In genomic region chr10:95289003-95289920, GRCh38 we compare ENCODE assay signal across 8 cellular contexts. TPM values are rescaled to one million over a fixed set of nuclear protein-coding genes. Genes with fewer than 3 reads are reported as not detected.
A peak's percentile ranks its signal among the peaks of the same experiment; 100 is the strongest.
DNase-seq lines count a peak whose midpoint lies in the region; ATAC-seq and TF ChIP-seq lines count a peak whose summit lies in the region.

No MANE protein-coding gene starts in this region.

- H3K4me1 Mint-ChIP-seq in CD8-positive, alpha-beta T cell (ENCODE audit: low read depth) = peaks cover 15% of the 10 kb centered on the region

- H3K36me3 ChIP-seq in CD8-positive, alpha-beta T cell (ENCODE audit: insufficient read depth, low read length) = no peaks in the 10 kb centered on the region
- H3K36me3 ChIP-seq in HUES64 (ENCODE audit: insufficient read depth, low read length) (no peaks in the 10 kb centered on the region; the same call in 1 of the 2 replicates), WERI-Rb-1 (peaks cover 9% of the 10 kb centered on the region)

- intact Hi-C loops in CD8-positive, alpha-beta T cell (cut with DNase I, micrococcal nuclease) = no loop called here
- intact Hi-C loops in right cardiac atrium (cut with DNase I) = loop anchor here in 1 of 4 donors (5.0 kb wide), 1 partner anchor 42 kb away; no protein-coding TSS in a partner anchor

- no peak for TF ChIP-seq CTCF in CD8-positive, alpha-beta T cell (IDR thresholded peaks at IDR 0.05)
- TF ChIP-seq CTCF in WERI-Rb-1 (IDR thresholded peaks at IDR 0.05; ENCODE audit: low read depth, low read length) = peak; percentile 54

- CTCF ChIA-PET in CD8-positive, alpha-beta T cell (lab: Charles Lee) = no interaction called here

- H3K4me3 ChIP-seq in CD8-positive, alpha-beta T cell (ENCODE audit: low read depth, low read length) = no peak overlapping the region
- peak overlapping the region; percentile 88 for H3K4me3 ChIP-seq in HUES64 (ENCODE audit: low read length)
- peak overlapping the region; percentile 83 for H3K4me3 ChIP-seq in WERI-Rb-1 (ENCODE audit: low read depth, low read length)
- H3K4me3 ChIP-seq in right cardiac atrium (ENCODE audit: low read length) = peak overlapping the region; percentile 72
- H3K4me3 ChIP-seq in skin epidermis = peak overlapping the region; percentile 48 to 93 (median 66)

- no peaks in the 10 kb centered on the region for H3K4me1 ChIP-seq in CD8-positive, alpha-beta T cell (ENCODE audit: insufficient read depth, low read length)
- H3K4me1 ChIP-seq in HUES64 (ENCODE audit: insufficient read depth, low read length) (peaks cover 32% of the 10 kb centered on the region), right cardiac atrium (ENCODE audit: control insufficient read depth, insufficient read depth, low read length) (peaks cover 17% of the 10 kb centered on the region)

- WGBS in HUES64 = 42% methylated on average over 12 of the region's 12 CpGs
- WGBS in right cardiac atrium = 39% methylated on average over 12 of the region's 12 CpGs

- no peaks in the 10 kb centered on the region for H3K36me3 Mint-ChIP-seq in CD8-positive, alpha-beta T cell

- H3K9me3 Mint-ChIP-seq in CD8-positive, alpha-beta T cell = no peaks in the 10 kb centered on the region

- POLR2A ChIA-PET in CD8-positive, alpha-beta T cell (lab: Charles Lee) = no interaction called here

- H3K9me3 ChIP-seq in CD8-positive, alpha-beta T cell (ENCODE audit: low read length) = no peaks in the 10 kb centered on the region
- H3K9me3 ChIP-seq in HUES64 (ENCODE audit: insufficient read depth, low read depth, low read length) (no peaks in the 10 kb centered on the region), WERI-Rb-1 (ENCODE audit: severe bottlenecking) (no peaks in the 10 kb centered on the region), right cardiac atrium (ENCODE audit: control insufficient read depth, low read length) (no peaks in the 10 kb centered on the region)

- H3K27me3 ChIP-seq in CD8-positive, alpha-beta T cell (ENCODE audit: insufficient read depth, low read length) = peaks cover 4% of the 10 kb centered on the region
- H3K27me3 ChIP-seq in HUES64 (ENCODE audit: insufficient read depth, low read length) (peaks cover 19% of the 10 kb centered on the region), WERI-Rb-1 (ENCODE audit: insufficient read depth, low read depth, severe bottlenecking) (no peaks in the 10 kb centered on the region), right cardiac atrium (ENCODE audit: control insufficient read depth, insufficient read depth) (no peaks in the 10 kb centered on the region)

- DNase-seq in CD8-positive, alpha-beta T cell = no peak
- peak; percentile 44 for DNase-seq in WERI-Rb-1
- DNase-seq in right cardiac atrium = no peak
- no peak for DNase-seq in epidermal melanocyte (ENCODE audit: insufficient read length, low spot score)
- DNase-seq in NCI-H2029 treated with DMSO at 0.1 percent for 48 hours (lab: John Stamatoyannopoulos, UW) = no peak
- no peak for DNase-seq in NCI-H2171 (lab: John Stamatoyannopoulos, UW)

- H3K27ac ChIP-seq in CD8-positive, alpha-beta T cell (ENCODE audit: low read depth, low read length) = no peak overlapping the region
- H3K27ac ChIP-seq in HUES64 (ENCODE audit: low read depth, low read length) = no peak overlapping the region
- H3K27ac ChIP-seq in WERI-Rb-1 = no peak overlapping the region
- H3K27ac ChIP-seq in right cardiac atrium (ENCODE audit: low read length) = peak overlapping the region; percentile 81
- H3K27ac ChIP-seq in skin epidermis = peak overlapping the region in 20 of 21 experiments; percentile 6 to 99 (median 90)

- H3K9ac ChIP-seq in HUES64 (ENCODE audit: low read depth, low read length) = peak overlapping the region; percentile 91

- peak overlapping the region; percentile 27 for H3K4me3 Mint-ChIP-seq in CD8-positive, alpha-beta T cell

- H3K27ac Mint-ChIP-seq in CD8-positive, alpha-beta T cell = no peak overlapping the region

- peaks cover 43% of the 10 kb centered on the region for H3K27me3 Mint-ChIP-seq in CD8-positive, alpha-beta T cell (ENCODE audit: low read depth)

- no peak for ATAC-seq in CD8-positive, alpha-beta T cell
- ATAC-seq in right cardiac atrium = peak; percentile 8 to 17

RNA-seq across cellular contexts. Expression of gene PDLIM1, which starts 1.5 kb away (rescaled TPM):
- total RNA-seq in CD8-positive, alpha-beta T cell = 1 to 10 TPM; 1.4 to 1.6 TPM
- polyA plus RNA-seq in HUES64 (2013, experiment 1 of 2) = 127 TPM
- 142 TPM for polyA plus RNA-seq in HUES64 (2013, experiment 2 of 2)
- total RNA-seq in right cardiac atrium = 100 to 1,000 TPM; 159 to 227 (median 169) TPM
- 211 TPM for polyA plus RNA-seq in right cardiac atrium

Comparison
In these comparisons a context has a peak if more than half of its experiments do, and no peak if none do; other contexts are left out.
1. H3K27ac ChIP-seq: peak in right cardiac atrium (single experiment) and skin epidermis (20 of 21); none in CD8-positive, alpha-beta T cell (single experiment), HUES64 (single experiment) and WERI-Rb-1 (single experiment).
2. RNA of gene PDLIM1, which starts 1.5 kb away (total RNA-seq): 159 to 227 TPM in right cardiac atrium; 1.4 to 1.6 TPM in CD8-positive, alpha-beta T cell; every median in the first group is over 10 times any median in the second.